ENCODE assay signal across 7 cellular contexts in the genomic region with DNA sequence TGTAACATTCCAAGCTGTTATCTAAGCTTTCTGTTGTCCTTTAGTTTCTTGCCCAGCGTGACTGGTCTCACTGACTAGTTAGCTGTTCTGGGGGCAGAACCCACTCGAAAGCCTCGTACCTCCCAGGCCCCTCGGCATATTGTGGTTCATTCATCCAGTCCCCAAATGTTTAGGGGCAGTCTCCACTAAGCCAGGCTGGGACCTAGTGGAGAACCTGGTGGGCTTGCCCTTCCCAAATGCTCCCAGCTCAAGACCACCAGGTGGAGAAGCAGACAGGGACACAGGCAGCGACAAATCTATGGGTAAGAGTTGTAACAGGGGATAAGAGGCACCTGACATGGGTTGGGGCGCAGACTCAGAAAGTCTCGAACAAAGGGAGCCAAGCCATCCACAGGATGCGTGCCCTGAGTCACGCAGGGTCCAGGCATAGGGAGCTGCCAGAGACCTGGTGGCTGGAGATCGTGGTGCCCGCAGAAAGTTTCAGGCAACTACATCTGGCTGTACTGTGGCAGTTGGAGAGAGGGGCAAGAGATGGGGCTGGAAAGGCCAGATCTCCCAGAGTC. TPM values are rescaled to one million over a fixed set of nuclear protein-coding genes. Genes with fewer than 3 reads are reported as not detected.
DNase-seq lines count a peak whose midpoint lies in the region; ATAC-seq lines count a peak whose summit lies in the region.

No MANE protein-coding gene starts in this region.

- H3K27ac ChIP-seq in HUES6 (ENCODE audit: low read depth, low read length), result peak overlapping the region; percentile 68
- peak overlapping the region; percentile 93 for H3K27ac ChIP-seq in iPS-18a (ENCODE audit: low read length)

- no peak for DNase-seq in activated T-helper 1 cell treated with anti-CD3 and anti-CD28 coated beads, Interleukin-12 subunit alpha, Interleukin-12 subunit beta, Interleukin-2, Interleukin-4 antibody, amounts not matched to agents 30 ng/mL and 10 ng/mL and 1 ng/mL, durations not matched to agents 14 hours and 24 hours and 36 hours (ENCODE audit: low spot score)
- no peak for DNase-seq in COLO668 (lab: John Stamatoyannopoulos, UW; ENCODE audit: unreplicated experiment)

- H3K4me3 Mint-ChIP-seq in activated T-helper 1 cell treated with anti-CD3 and anti-CD28 coated beads, Interleukin-12 subunit alpha, Interleukin-12 subunit beta, Interleukin-2, Interleukin-4 antibody, amounts not matched to agents 30 ng/mL and 10 ng/mL and 1 ng/mL, durations not matched to agents 14 hours and 24 hours and 36 hours, result peak overlapping the region; percentile 88
- peak overlapping the region; percentile 88 for H3K4me3 Mint-ChIP-seq in stimulated activated naive CD8-positive, alpha-beta T cell treated with anti-CD3 and anti-CD28 coated beads, Interleukin-15, Interleukin-2, amounts not matched to agents 100 ng/mL and 50 ng/mL, for 24 hours

- peak overlapping the region; percentile 80 for H3K9ac ChIP-seq in HUES6 (ENCODE audit: low read length)
- peak overlapping the region; percentile 72 for H3K9ac ChIP-seq in iPS-18a (ENCODE audit: low read length)

- peaks cover 41% of the 10 kb centered on the region for H3K4me1 Mint-ChIP-seq in activated T-helper 1 cell treated with anti-CD3 and anti-CD28 coated beads, Interleukin-12 subunit alpha, Interleukin-12 subunit beta, Interleukin-2, Interleukin-4 antibody, amounts not matched to agents 30 ng/mL and 10 ng/mL and 1 ng/mL, durations not matched to agents 14 hours and 24 hours and 36 hours (ENCODE audit: low read depth)
- peaks cover 56% of the 10 kb centered on the region for H3K4me1 Mint-ChIP-seq in stimulated activated naive CD8-positive, alpha-beta T cell treated with anti-CD3 and anti-CD28 coated beads, Interleukin-15, Interleukin-2, amounts not matched to agents 100 ng/mL and 50 ng/mL, for 24 hours (ENCODE audit: low read depth)

- no peaks in the 10 kb centered on the region for H3K27me3 Mint-ChIP-seq in activated T-helper 1 cell treated with anti-CD3 and anti-CD28 coated beads, Interleukin-12 subunit alpha, Interleukin-12 subunit beta, Interleukin-2, Interleukin-4 antibody, amounts not matched to agents 30 ng/mL and 10 ng/mL and 1 ng/mL, durations not matched to agents 14 hours and 24 hours and 36 hours (ENCODE audit: insufficient read depth)
- no peaks in the 10 kb centered on the region for H3K27me3 Mint-ChIP-seq in stimulated activated naive CD8-positive, alpha-beta T cell treated with anti-CD3 and anti-CD28 coated beads, Interleukin-15, Interleukin-2, amounts not matched to agents 100 ng/mL and 50 ng/mL, for 24 hours

- intact Hi-C loops in activated T-helper 1 cell treated with anti-CD3 and anti-CD28 coated beads, Interleukin-12 subunit alpha, Interleukin-12 subunit beta, Interleukin-2, Interleukin-4 antibody, amounts not matched to agents 30 ng/mL and 10 ng/mL and 1 ng/mL, durations not matched to agents 14 hours and 24 hours and 36 hours (cut with micrococcal nuclease), result loop anchor here (1.0 to 2.0 kb wide), 5 partner anchors 11 to 86 kb away; a partner anchor contains a TSS

- peaks cover 4% of the 10 kb centered on the region for H3K36me3 Mint-ChIP-seq in activated T-helper 1 cell treated with anti-CD3 and anti-CD28 coated beads, Interleukin-12 subunit alpha, Interleukin-12 subunit beta, Interleukin-2, Interleukin-4 antibody, amounts not matched to agents 30 ng/mL and 10 ng/mL and 1 ng/mL, durations not matched to agents 14 hours and 24 hours and 36 hours (ENCODE audit: low read depth)
- no peaks in the 10 kb centered on the region for H3K36me3 Mint-ChIP-seq in stimulated activated naive CD8-positive, alpha-beta T cell treated with anti-CD3 and anti-CD28 coated beads, Interleukin-15, Interleukin-2, amounts not matched to agents 100 ng/mL and 50 ng/mL, for 24 hours (ENCODE audit: low read depth)

- H3K27me3 ChIP-seq in HUES6 (ENCODE audit: control insufficient read depth, insufficient read depth, low read length) (no peaks in the 10 kb centered on the region), iPS-18a (ENCODE audit: control insufficient read depth, insufficient read depth, low read length) (no peaks in the 10 kb centered on the region)

- H3K9me3 ChIP-seq in HUES6 (ENCODE audit: control insufficient read depth, insufficient read depth, low read depth, low read length), result no peaks in the 10 kb centered on the region
- no peaks in the 10 kb centered on the region for H3K9me3 ChIP-seq in iPS-18a (ENCODE audit: control insufficient read depth, low read depth, low read length)

- no peaks in the 10 kb centered on the region for H3K36me3 ChIP-seq in HUES6 (ENCODE audit: control insufficient read depth, insufficient read depth, low read length)
- no peaks in the 10 kb centered on the region for H3K36me3 ChIP-seq in iPS-18a (ENCODE audit: control insufficient read depth, low read depth, low read length)

- peaks cover 33% of the 10 kb centered on the region for H3K4me1 ChIP-seq in HUES6 (ENCODE audit: control insufficient read depth, insufficient read depth, low read length)
- H3K4me1 ChIP-seq in iPS-18a (ENCODE audit: control insufficient read depth, low read depth, low read length), result peaks cover 22% of the 10 kb centered on the region

- peak overlapping the region; percentile 84 for H3K27ac Mint-ChIP-seq in activated T-helper 1 cell treated with anti-CD3 and anti-CD28 coated beads, Interleukin-12 subunit alpha, Interleukin-12 subunit beta, Interleukin-2, Interleukin-4 antibody, amounts not matched to agents 30 ng/mL and 10 ng/mL and 1 ng/mL, durations not matched to agents 14 hours and 24 hours and 36 hours
- peak overlapping the region; percentile 96 for H3K27ac Mint-ChIP-seq in stimulated activated naive CD8-positive, alpha-beta T cell treated with anti-CD3 and anti-CD28 coated beads, Interleukin-15, Interleukin-2, amounts not matched to agents 100 ng/mL and 50 ng/mL, for 24 hours

- no peaks in the 10 kb centered on the region for H3K9me3 Mint-ChIP-seq in activated T-helper 1 cell treated with anti-CD3 and anti-CD28 coated beads, Interleukin-12 subunit alpha, Interleukin-12 subunit beta, Interleukin-2, Interleukin-4 antibody, amounts not matched to agents 30 ng/mL and 10 ng/mL and 1 ng/mL, durations not matched to agents 14 hours and 24 hours and 36 hours
- no peaks in the 10 kb centered on the region for H3K9me3 Mint-ChIP-seq in stimulated activated naive CD8-positive, alpha-beta T cell treated with anti-CD3 and anti-CD28 coated beads, Interleukin-15, Interleukin-2, amounts not matched to agents 100 ng/mL and 50 ng/mL, for 24 hours

- peak overlapping the region; percentile 60 for H3K4me3 ChIP-seq in HUES6 (ENCODE audit: low read depth, low read length)
- peak overlapping the region; percentile 61 for H3K4me3 ChIP-seq in iPS-18a (ENCODE audit: low read length)

- no peak for ATAC-seq in GM19023 (IDR thresholded peaks at IDR 0.05; ENCODE audit: unreplicated experiment)
- ATAC-seq in GM21381 (IDR thresholded peaks at IDR 0.05; ENCODE audit: unreplicated experiment), result no peak

RNA-seq across cellular contexts. Expression of a gene that starts 0.9 kb away (rescaled TPM):
- 39.8 and 43.4 TPM in 2 replicates for total RNA-seq in activated T-helper 1 cell treated with anti-CD3 and anti-CD28 coated beads, Interleukin-12 subunit alpha, Interleukin-12 subunit beta, Interleukin-2, Interleukin-4 antibody, amounts not matched to agents 30 ng/mL and 10 ng/mL and 1 ng/mL, durations not matched to agents 14 hours and 24 hours and 36 hours

RNA-seq across cellular contexts. Expression of a gene that starts 44.0 kb away (rescaled TPM):
- total RNA-seq in activated T-helper 1 cell treated with anti-CD3 and anti-CD28 coated beads, Interleukin-12 subunit alpha, Interleukin-12 subunit beta, Interleukin-2, Interleukin-4 antibody, amounts not matched to agents 30 ng/mL and 10 ng/mL and 1 ng/mL, durations not matched to agents 14 hours and 24 hours and 36 hours, result 62.6 and 70.2 TPM in 2 replicates

RNA-seq across cellular contexts. Expression of a gene that starts 51.1 kb away (rescaled TPM):
- total RNA-seq in activated T-helper 1 cell treated with anti-CD3 and anti-CD28 coated beads, Interleukin-12 subunit alpha, Interleukin-12 subunit beta, Interleukin-2, Interleukin-4 antibody, amounts not matched to agents 30 ng/mL and 10 ng/mL and 1 ng/mL, durations not matched to agents 14 hours and 24 hours and 36 hours, result 1.1 and 1.2 TPM in 2 replicates
